In the genomic region with DNA sequence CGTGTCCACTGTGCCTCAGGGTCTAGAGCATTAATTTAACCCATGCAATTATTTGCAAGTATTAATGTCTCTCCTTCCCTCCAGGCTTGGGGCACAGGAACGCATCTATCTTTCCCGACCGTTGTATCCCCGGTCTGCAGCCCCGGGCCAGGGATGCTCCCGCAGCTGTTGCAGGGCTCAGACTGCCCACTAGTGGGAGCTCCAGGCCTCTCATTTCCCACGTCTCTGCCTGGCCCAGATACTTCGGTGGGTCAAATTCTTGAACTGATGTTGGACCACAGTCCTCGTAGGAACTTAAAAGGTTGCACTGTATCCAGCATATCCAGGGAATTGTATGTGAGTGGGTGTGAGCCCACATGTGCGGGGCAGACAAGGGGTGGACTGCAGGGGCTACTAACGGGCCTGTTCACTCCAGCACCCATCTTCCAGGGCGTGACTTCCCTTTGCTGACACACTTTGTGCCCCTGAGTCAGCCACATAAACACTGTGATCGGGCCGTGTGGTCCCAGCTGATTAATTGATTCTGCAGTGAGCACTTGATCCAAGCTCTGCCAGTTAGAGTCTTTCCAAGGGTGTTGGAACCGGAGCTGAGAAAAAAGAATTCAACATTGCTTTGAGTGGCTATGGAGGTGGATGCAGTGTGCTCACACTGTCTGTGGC, we compare ENCODE assay signal across 8 cellular contexts.
DNase-seq lines count a peak whose midpoint lies in the region; ATAC-seq and TF ChIP-seq lines count a peak whose summit lies in the region.

No MANE protein-coding gene starts in this region.

- CTCF ChIA-PET in activated CD8-positive, alpha-beta T cell treated with anti-CD3 and anti-CD28 coated beads, Interleukin-2, amount 10 ng/mL, durations not matched to agents 7 days and 5 days (lab: Charles Lee) = interaction anchor here (0.6 to 1.7 kb wide), 7 partner anchors 12 to 1279 kb away, joined by 3 to 4 read pairs (median 4); no protein-coding TSS in a partner anchor

- ATAC-seq in activated CD8-positive, alpha-beta T cell treated with anti-CD3 and anti-CD28 coated beads, Interleukin-2, amount 10 ng/mL, durations not matched to agents 7 days and 5 days = peak; percentile 72
- no peak for ATAC-seq in GM21786 (IDR thresholded peaks at IDR 0.05; ENCODE audit: unreplicated experiment)
- no peak for ATAC-seq in GM18517 (IDR thresholded peaks at IDR 0.05; ENCODE audit: unreplicated experiment)

- no peaks in the 10 kb centered on the region for H3K36me3 ChIP-seq in MM.1S (replicated peaks; ENCODE audit: insufficient read depth, low read length)

- H3K4me1 Mint-ChIP-seq in activated CD8-positive, alpha-beta T cell treated with anti-CD3 and anti-CD28 coated beads, Interleukin-2, amount 10 ng/mL, durations not matched to agents 7 days and 5 days (ENCODE audit: low read depth) = no peaks in the 10 kb centered on the region

- H3K79me2 ChIP-seq in MM.1S (ENCODE audit: low read length) = no peaks in the 10 kb centered on the region

- H3K4me3 ChIP-seq in MM.1S (ENCODE audit: low read length) = no peak overlapping the region
- H3K4me3 ChIP-seq in fibroblast of villous mesenchyme (ENCODE audit: low read depth, low read length) = no peak overlapping the region

- H3K27me3 Mint-ChIP-seq in activated CD8-positive, alpha-beta T cell treated with anti-CD3 and anti-CD28 coated beads, Interleukin-2, amount 10 ng/mL, durations not matched to agents 7 days and 5 days (ENCODE audit: low read depth) = peaks cover 2% of the 10 kb centered on the region

- H3K4me3 Mint-ChIP-seq in activated CD8-positive, alpha-beta T cell treated with anti-CD3 and anti-CD28 coated beads, Interleukin-2, amount 10 ng/mL, durations not matched to agents 7 days and 5 days = no peak overlapping the region

- no peaks in the 10 kb centered on the region for H3K9me3 Mint-ChIP-seq in activated CD8-positive, alpha-beta T cell treated with anti-CD3 and anti-CD28 coated beads, Interleukin-2, amount 10 ng/mL, durations not matched to agents 7 days and 5 days (ENCODE audit: insufficient read depth)

- no peaks in the 10 kb centered on the region for H3F3A ChIP-seq in MM.1S (ENCODE audit: insufficient read depth, low read length)

- no peak overlapping the region for H3K9ac ChIP-seq in MM.1S (ENCODE audit: low read length)

- H3K27ac ChIP-seq in MM.1S (ENCODE audit: low read length) = no peak overlapping the region

- no peaks in the 10 kb centered on the region for H3K36me3 Mint-ChIP-seq in activated CD8-positive, alpha-beta T cell treated with anti-CD3 and anti-CD28 coated beads, Interleukin-2, amount 10 ng/mL, durations not matched to agents 7 days and 5 days (ENCODE audit: low read depth)

- no peak overlapping the region for H3K4me2 ChIP-seq in MM.1S (ENCODE audit: low read depth, low read length)

- no peaks in the 10 kb centered on the region for H3K27me3 ChIP-seq in MM.1S (replicated peaks; ENCODE audit: insufficient read depth, low read length)

- H3K9me2 ChIP-seq in MM.1S (replicated peaks; ENCODE audit: insufficient read depth, low read length) = no peaks in the 10 kb centered on the region

- H2AFZ ChIP-seq in MM.1S (ENCODE audit: low read length) = no peak overlapping the region

- POLR2A ChIA-PET in activated CD8-positive, alpha-beta T cell treated with anti-CD3 and anti-CD28 coated beads, Interleukin-2, amount 10 ng/mL, durations not matched to agents 7 days and 5 days (lab: Charles Lee) = no interaction called here

- no peak overlapping the region for H3K27ac Mint-ChIP-seq in activated CD8-positive, alpha-beta T cell treated with anti-CD3 and anti-CD28 coated beads, Interleukin-2, amount 10 ng/mL, durations not matched to agents 7 days and 5 days

- H3K9me3 ChIP-seq in MM.1S (replicated peaks; ENCODE audit: insufficient read depth, low read length) = no peaks in the 10 kb centered on the region

- TF ChIP-seq CTCF in GM12801 (IDR thresholded peaks at IDR 0.05; ENCODE audit: extremely low read depth, insufficient read length) (peak; percentile 24), MM.1S (IDR thresholded peaks at IDR 0.05; ENCODE audit: low read length) (peak; percentile 87), fibroblast of villous mesenchyme (IDR thresholded peaks at IDR 0.05; ENCODE audit: insufficient read depth, low read depth, low read length) (peak; percentile 67)

- no peaks in the 10 kb centered on the region for H4K20me1 ChIP-seq in MM.1S (ENCODE audit: insufficient read depth, low read length)

- peak; percentile 54 for DNase-seq in MM.1S
- peak; percentile 59 for DNase-seq in activated CD8-positive, alpha-beta T cell treated with anti-CD3 and anti-CD28 coated beads, Interleukin-2, amount 10 ng/mL, durations not matched to agents 7 days and 5 days
- DNase-seq in fibroblast of villous mesenchyme (ENCODE audit: low read depth) = peak; percentile 1
- peak; percentile 44 for DNase-seq in stimulated activated CD4-positive, alpha-beta T cell treated with anti-CD3 and anti-CD28 coated beads, Interleukin-4, amount 100 ng/mL, for 1 hour
- DNase-seq in HPDE6-E6E7 (ENCODE audit: extremely low spot score) = no peak

- no peaks in the 10 kb centered on the region for H3K4me1 ChIP-seq in MM.1S (ENCODE audit: low read length)

Comparison
In these comparisons a context has a peak if more than half of its experiments do, and no peak if none do; other contexts are left out.
1. CTCF ChIP-seq: peak in every context shown above with its lines; median percentile 87 in MM.1S; 67 in fibroblast of villous mesenchyme; 24 in GM12801.